20 cellular contexts compared by ENCODE assay signal in genomic region chr3:75886971-75887526, GRCh38.
"Had no signal": no experiment of that assay in that cellular context is flagged by ENCODE, and none has a peak within 500 bp of the region (broad histone marks: within the 10 kb centered on the region; RNA-seq: fewer than 3 reads in every experiment).

No MANE protein-coding gene starts in this region.

- DNase-seq: activated naive CD4-positive, alpha-beta T cell treated with Interleukin-2 at 50 U/mL for 16 hours; activated naive CD8-positive, alpha-beta T cell treated with anti-CD3 and anti-CD28 coated beads, Interleukin-2, amount 10 ng/mL, durations not matched to agents 7 days and 5 days; activated T-cell treated with anti-CD3 and anti-CD28 coated beads, Interleukin-2, amount 50 U/mL, for 1 hour; amniotic stem cell; colonic mucosa; dorsolateral prefrontal cortex; endodermal cell; esophagus squamous epithelium; head of caudate nucleus; left colon; naive thymus-derived CD8-positive, alpha-beta T cell; posterior cingulate gyrus; right lobe of liver; stimulated activated CD4-positive, alpha-beta T cell treated with anti-CD3 and anti-CD28 coated beads, Interleukin-1b, Interleukin-23, amount 100 ng/mL, for 48 hours; substantia nigra; thyroid gland had no signal

- H3K4me1 ChIP-seq: colonic mucosa, esophagus squamous epithelium, gastroesophageal sphincter, neural progenitor cell, right lobe of liver, thyroid gland had no signal

- H3K27ac ChIP-seq: colonic mucosa, dorsolateral prefrontal cortex, esophagus squamous epithelium, gastroesophageal sphincter, neural progenitor cell, right lobe of liver, skin epidermis, thyroid gland had no signal

- H3K9me3 ChIP-seq: esophagus squamous epithelium, gastroesophageal sphincter, right lobe of liver, thyroid gland had no signal

- H3K9ac ChIP-seq: neural progenitor cell had no signal

- H3K4me3 ChIP-seq: colonic mucosa, dorsolateral prefrontal cortex, esophagus squamous epithelium, gastroesophageal sphincter, neural progenitor cell, right lobe of liver, skin epidermis, thyroid gland had no signal

- H3K4me2 ChIP-seq: neural progenitor cell had no signal

- H3K36me3 ChIP-seq: colonic mucosa, esophagus squamous epithelium, gastroesophageal sphincter, neural progenitor cell, right lobe of liver, thyroid gland had no signal

- H3K27me3 ChIP-seq: colonic mucosa, dorsolateral prefrontal cortex, esophagus squamous epithelium, gastroesophageal sphincter, neural progenitor cell, right lobe of liver, thyroid gland had no signal

- ATAC-seq: gastroesophageal sphincter; left colon; naive thymus-derived CD8-positive, alpha-beta T cell; right lobe of liver; WTC11 had no signal
